25 cellular contexts compared by ENCODE assay signal in genomic region chr9:134622896-134623407, GRCh38. TPM values are rescaled to one million over a fixed set of nuclear protein-coding genes. Genes with fewer than 3 reads are reported as not detected.
A peak's percentile ranks its signal among the peaks of the same experiment; 100 is the strongest.
DNase-seq lines count a peak whose midpoint lies in the region; ATAC-seq and TF ChIP-seq lines count a peak whose summit lies in the region.
"Had no signal": no experiment of that assay in that cellular context is flagged by ENCODE, and none has a peak within 500 bp of the region (broad histone marks: within the 10 kb centered on the region; RNA-seq: fewer than 3 reads in every experiment).

No MANE protein-coding gene starts in this region.

- peaks cover 18% of the 10 kb centered on the region for H3K4me1 ChIP-seq in mesendoderm (ENCODE audit: control insufficient read depth, low read depth, low read length)
- H3K4me1 ChIP-seq in suprapubic skin: peaks cover 5% of the 10 kb centered on the region
- no peaks in the 10 kb centered on the region for H3K4me1 ChIP-seq in prostate gland (replicated peaks)
- H3K4me1 ChIP-seq: ascending aorta, gastrocnemius medialis had no signal

- intact Hi-C loops in activated CD4-positive, alpha-beta T cell treated with anti-CD3 and anti-CD28 coated beads, Interleukin-2, amount 10 ng/mL, durations not matched to agents 24 days and 14 days (cut with micrococcal nuclease): no loop called here
- intact Hi-C loops in prostate gland (cut with DNase I): no loop called here

- no peak overlapping the region for H3K23ac ChIP-seq in mesendoderm (ENCODE audit: low read length)

- no peaks in the 10 kb centered on the region for H3K9me3 Mint-ChIP-seq in activated CD4-positive, alpha-beta T cell treated with anti-CD3 and anti-CD28 coated beads, Interleukin-2, amount 10 ng/mL, durations not matched to agents 24 days and 14 days
- H3K9me3 Mint-ChIP-seq: activated naive CD4-positive, alpha-beta T cell treated with anti-CD3 and anti-CD28 coated beads, Interleukin-2, amount 50 U/mL, for 72 hours; activated T-helper 1 cell treated with anti-CD3 and anti-CD28 coated beads, Interleukin-12 subunit alpha, Interleukin-12 subunit beta, Interleukin-2, Interleukin-4 antibody, amounts not matched to agents 30 ng/mL and 10 ng/mL and 1 ng/mL, durations not matched to agents 14 hours and 24 hours and 36 hours; T-cell had no signal

- no peaks in the 10 kb centered on the region for H3K79me2 ChIP-seq in mesendoderm (ENCODE audit: control insufficient read depth, insufficient read depth, low read length)

- H3K4me3 ChIP-seq in WERI-Rb-1 (ENCODE audit: low read depth, low read length): no peak overlapping the region
- H3K4me3 ChIP-seq in mesendoderm (ENCODE audit: low read length): no peak overlapping the region
- H3K4me3 ChIP-seq in suprapubic skin: no peak overlapping the region
- H3K4me3 ChIP-seq in prostate gland: no peak overlapping the region
- H3K4me3 ChIP-seq: ascending aorta, gastrocnemius medialis, GM12878, lung, sigmoid colon had no signal

- WGBS in mesendoderm (ENCODE audit: extremely low coverage, insufficient coverage, low lambda C conversion rate): no CpG with 5 or more reads among the region's 12 CpGs
- WGBS in suprapubic skin: 67% methylated on average over 6 of the region's 12 CpGs
- WGBS in prostate gland: 91% methylated on average over 12 of the region's 12 CpGs

- no peak overlapping the region for H4K8ac ChIP-seq in mesendoderm (ENCODE audit: low read depth, low read length)

- H3K27me3 ChIP-seq in WERI-Rb-1 (ENCODE audit: insufficient read depth, low read depth, severe bottlenecking): no peaks in the 10 kb centered on the region
- no peaks in the 10 kb centered on the region for H3K27me3 ChIP-seq in mesendoderm (ENCODE audit: insufficient read depth, low read length, poor library complexity)
- H3K27me3 ChIP-seq in suprapubic skin: peaks cover 17% of the 10 kb centered on the region
- no peaks in the 10 kb centered on the region for H3K27me3 ChIP-seq in prostate gland (replicated peaks; ENCODE audit: insufficient read depth)
- H3K27me3 ChIP-seq: ascending aorta, sigmoid colon had no signal

- no peak overlapping the region for H2BK15ac ChIP-seq in mesendoderm (replicated peaks; ENCODE audit: low read depth)

- no peak for TF ChIP-seq EP300 in suprapubic skin (IDR thresholded peaks at IDR 0.05)

- no peaks in the 10 kb centered on the region for H3K36me3 Mint-ChIP-seq in activated CD4-positive, alpha-beta T cell treated with anti-CD3 and anti-CD28 coated beads, Interleukin-2, amount 10 ng/mL, durations not matched to agents 24 days and 14 days (ENCODE audit: low read depth)
- H3K36me3 Mint-ChIP-seq: activated naive CD4-positive, alpha-beta T cell treated with anti-CD3 and anti-CD28 coated beads, Interleukin-2, amount 50 U/mL, for 72 hours; T-cell had no signal

- no peak overlapping the region for H3K18ac ChIP-seq in mesendoderm (ENCODE audit: low read length)

- no peak overlapping the region for H3K4me2 ChIP-seq in mesendoderm (ENCODE audit: low read length)

- H3K4me1 Mint-ChIP-seq in activated CD4-positive, alpha-beta T cell treated with anti-CD3 and anti-CD28 coated beads, Interleukin-2, amount 10 ng/mL, durations not matched to agents 24 days and 14 days: no peaks in the 10 kb centered on the region
- H3K4me1 Mint-ChIP-seq: T-cell had no signal

- no peak overlapping the region for H3K56ac ChIP-seq in mesendoderm (ENCODE audit: low read length)

- no peak overlapping the region for H3K27ac Mint-ChIP-seq in activated CD4-positive, alpha-beta T cell treated with anti-CD3 and anti-CD28 coated beads, Interleukin-2, amount 10 ng/mL, durations not matched to agents 24 days and 14 days
- H3K27ac Mint-ChIP-seq: activated naive CD4-positive, alpha-beta T cell treated with anti-CD3 and anti-CD28 coated beads, Interleukin-2, amount 50 U/mL, for 72 hours; activated T-helper 1 cell treated with anti-CD3 and anti-CD28 coated beads, Interleukin-12 subunit alpha, Interleukin-12 subunit beta, Interleukin-2, Interleukin-4 antibody, amounts not matched to agents 30 ng/mL and 10 ng/mL and 1 ng/mL, durations not matched to agents 14 hours and 24 hours and 36 hours; T-cell had no signal

- no peak overlapping the region for H2BK5ac ChIP-seq in mesendoderm (ENCODE audit: low read length)

- H3K36me3 ChIP-seq in WERI-Rb-1 (no peaks in the 10 kb centered on the region), mesendoderm (ENCODE audit: control insufficient read depth, insufficient read depth, low read length) (no peaks in the 10 kb centered on the region), suprapubic skin (no peaks in the 10 kb centered on the region), prostate gland (no peaks in the 10 kb centered on the region)
- H3K36me3 ChIP-seq: ascending aorta, gastrocnemius medialis, sigmoid colon had no signal

- no peak overlapping the region for H4K5ac ChIP-seq in mesendoderm (ENCODE audit: low read length)

- no peak overlapping the region for H3K4ac ChIP-seq in mesendoderm (ENCODE audit: low read depth, low read length)

- DNase-seq in activated CD4-positive, alpha-beta T cell treated with anti-CD3 and anti-CD28 coated beads for 48 hours: peak; percentile 0
- no peak for DNase-seq in activated CD4-positive, alpha-beta T cell treated with anti-CD3 and anti-CD28 coated beads, Interleukin-2, amount 10 ng/mL, durations not matched to agents 24 days and 14 days
- DNase-seq in WERI-Rb-1 (peak; percentile 2), mesendoderm (no peak), suprapubic skin (ENCODE audit: low spot score in 2 of 2) (peak; percentile 57 to 70), NCI-H187 treated with DMSO at 0.1 percent for 48 hours (lab: John Stamatoyannopoulos, UW) (no peak), prostate gland (ENCODE audit: low spot score) (no peak)
- DNase-seq: AML-193; DMS79 treated with DMSO at 0.1 percent for 48 hours; effector CD8-positive, alpha-beta T cell; Kasumi-1; NCI-H2029 treated with DMSO at 0.1 percent for 48 hours; NCI-H446 treated with DMSO at 0.1 percent for 48 hours; SHP77 treated with DMSO at 0.1 percent for 48 hours; sigmoid colon; substantia nigra; T-cell had no signal

- no peak overlapping the region for H3K9ac ChIP-seq in mesendoderm (ENCODE audit: low read length)

- H2BK120ac ChIP-seq in mesendoderm (ENCODE audit: low read depth, low read length): no peak overlapping the region

- no peak for ATAC-seq in HG02610 (IDR thresholded peaks at IDR 0.05; ENCODE audit: unreplicated experiment)
- ATAC-seq: activated naive CD4-positive, alpha-beta T cell treated with anti-CD3 and anti-CD28 coated beads, Interleukin-2, amount 50 U/mL, for 72 hours; esophagus mucosa; gastrocnemius medialis; GM12878; T-cell had no signal

- no peaks in the 10 kb centered on the region for H3K27me3 Mint-ChIP-seq in activated CD4-positive, alpha-beta T cell treated with anti-CD3 and anti-CD28 coated beads, Interleukin-2, amount 10 ng/mL, durations not matched to agents 24 days and 14 days

- no peak for TF ChIP-seq CTCF in WERI-Rb-1 (IDR thresholded peaks at IDR 0.05; ENCODE audit: low read depth, low read length)
- TF ChIP-seq CTCF in suprapubic skin (IDR thresholded peaks at IDR 0.05): no peak
- TF ChIP-seq CTCF in prostate gland (IDR thresholded peaks at IDR 0.05): no peak

- H3K27ac ChIP-seq in WERI-Rb-1: no peak overlapping the region
- no peak overlapping the region for H3K27ac ChIP-seq in mesendoderm (ENCODE audit: low read depth, low read length)
- H3K27ac ChIP-seq in suprapubic skin: no peak overlapping the region
- H3K27ac ChIP-seq in prostate gland: no peak overlapping the region
- H3K27ac ChIP-seq: ascending aorta, gastrocnemius medialis, sigmoid colon had no signal

- H2AK5ac ChIP-seq in mesendoderm (ENCODE audit: low read length): peak overlapping the region; percentile 52

- TF ChIP-seq POLR2A in suprapubic skin (IDR thresholded peaks at IDR 0.05) (no peak), prostate gland (IDR thresholded peaks at IDR 0.05) (no peak)

- peaks cover 19% of the 10 kb centered on the region for H3K9me3 ChIP-seq in WERI-Rb-1 (ENCODE audit: severe bottlenecking)
- H3K9me3 ChIP-seq in suprapubic skin: no peaks in the 10 kb centered on the region
- no peaks in the 10 kb centered on the region for H3K9me3 ChIP-seq in prostate gland
- H3K9me3 ChIP-seq: ascending aorta, gastrocnemius medialis, sigmoid colon had no signal

- H3K4me3 Mint-ChIP-seq in activated CD4-positive, alpha-beta T cell treated with anti-CD3 and anti-CD28 coated beads, Interleukin-2, amount 10 ng/mL, durations not matched to agents 24 days and 14 days: no peak overlapping the region
- H3K4me3 Mint-ChIP-seq: activated T-helper 1 cell treated with anti-CD3 and anti-CD28 coated beads, Interleukin-12 subunit alpha, Interleukin-12 subunit beta, Interleukin-2, Interleukin-4 antibody, amounts not matched to agents 30 ng/mL and 10 ng/mL and 1 ng/mL, durations not matched to agents 14 hours and 24 hours and 36 hours; T-cell had no signal

- no peaks in the 10 kb centered on the region for H3K79me1 ChIP-seq in mesendoderm (ENCODE audit: low read length)

RNA-seq across cellular contexts. Expression of gene COL5A1, which starts 18.7 kb away (rescaled TPM):
- total RNA-seq in activated CD4-positive, alpha-beta T cell treated with anti-CD3 and anti-CD28 coated beads, Interleukin-2, amount 10 ng/mL, durations not matched to agents 24 days and 14 days: not detected in 2 replicates
- polyA plus RNA-seq in mesendoderm (2013, experiment 1 of 2): 23.5 TPM
- 21.5 TPM for polyA plus RNA-seq in mesendoderm (2013, experiment 2 of 2)
- 10 to 100 TPM in 3 of 4 donors, 1 to 10 TPM in 1; 8.6 to 16.5 (median 15.4) TPM for total RNA-seq in suprapubic skin
- 10 to 100 TPM; 16.9 to 36.0 TPM for total RNA-seq in prostate gland
- total RNA-seq: activated T-helper 1 cell treated with anti-CD3 and anti-CD28 coated beads, Interleukin-12 subunit alpha, Interleukin-12 subunit beta, Interleukin-2, Interleukin-4 antibody, amounts not matched to agents 30 ng/mL and 10 ng/mL and 1 ng/mL, durations not matched to agents 14 hours and 24 hours and 36 hours had no signal

Comparison
In these comparisons a context has a peak if more than half of its experiments do, and no peak if none do; other contexts are left out.
1. DNase-seq: peak in activated CD4-positive, alpha-beta T cell treated with anti-CD3 and anti-CD28 coated beads for 48 hours (single experiment), WERI-Rb-1 (single experiment) and suprapubic skin (2 of 2); none in activated CD4-positive, alpha-beta T cell treated with anti-CD3 and anti-CD28 coated beads, Interleukin-2, amount 10 ng/mL, durations not matched to agents 24 days and 14 days (single experiment), mesendoderm (single experiment), NCI-H187 treated with DMSO at 0.1 percent for 48 hours (single experiment) and prostate gland (single experiment).